ENCODE assay signal across 16 cellular contexts in genomic region chr4:4848540-4848939, GRCh38. TPM values are rescaled to one million over a fixed set of nuclear protein-coding genes. Genes with fewer than 3 reads are reported as not detected.
DNase-seq lines count a peak whose midpoint lies in the region; ATAC-seq, FAIRE-seq and TF ChIP-seq lines count a peak whose summit lies in the region.
"Had no signal": no experiment of that assay in that cellular context is flagged by ENCODE, and none has a peak within 500 bp of the region (broad histone marks: within the 10 kb centered on the region; RNA-seq: fewer than 3 reads in every experiment).

No MANE protein-coding gene starts in this region.

- no peak overlapping the region for H3K27ac ChIP-seq in H1 (ENCODE audit: low read depth, low read length)
- H3K27ac ChIP-seq in left lung, result no peak overlapping the region
- no peak overlapping the region for H3K27ac ChIP-seq in spleen
- H3K27ac ChIP-seq: 22Rv1 had no signal

- H2BK120ac ChIP-seq in H1 (replicated peaks; ENCODE audit: low read depth, low read length), result no peak overlapping the region

- WGBS in H1 (ENCODE audit: extremely low coverage in 1 of 2, insufficient coverage in 1 of 2, insufficient read length in 1 of 2, insufficient replicate concordance in 2 of 2, low coverage in 1 of 2, low lambda C conversion rate in 2 of 2, missing lambda C conversion rate in 1 of 2), 2 experiments, result 81% methylated on average over 8 of the region's 8 CpGs; no CpG with 5 or more reads in 1 of the 2 experiments
- 80 to 92% (median 89%) methylated on average over 8 of the region's 8 CpGs for WGBS in spleen, 5 donors

- peak overlapping the region; percentile 26; the same call in 1 of the 2 replicates for H2AK5ac ChIP-seq in H1 (ENCODE audit: low read depth, low read length)

- no peak overlapping the region for H3K4me3 ChIP-seq in H1 (ENCODE audit: extremely low read depth in 1 of 4, insufficient read depth in 2 of 4, low read depth in 3 of 4, low read length in 4 of 4)
- no peak overlapping the region for H3K4me3 ChIP-seq in left lung
- H3K4me3 ChIP-seq in spleen, result no peak overlapping the region
- H3K4me3 ChIP-seq: GM23338, HAP-1 had no signal

- H3K4me1 ChIP-seq in H1 (replicated peaks in 1 of 4; ENCODE audit: control insufficient read depth in 3 of 4, insufficient read depth in 4 of 4, low read length in 3 of 4) (peaks cover 0 to 13% (median 8%) of the 10 kb centered on the region in 4 experiments; a peak in 5 of 7 replicates), left lung (peaks cover 6 to 13% of the 10 kb centered on the region in 2 donors), spleen (peaks cover 3 to 16% (median 13%) of the 10 kb centered on the region in 6 donors)
- H3K4me1 ChIP-seq: HAP-1 had no signal

- H3K14ac ChIP-seq in H1 (ENCODE audit: insufficient read length), result no peak overlapping the region

- H3K9me3 ChIP-seq in H1 (ENCODE audit: insufficient read depth in 2 of 2, low read depth in 1 of 2, low read length in 1 of 2) (no peaks in the 10 kb centered on the region), left lung (no peaks in the 10 kb centered on the region), spleen (no peaks in the 10 kb centered on the region)
- H3K9me3 ChIP-seq: HAP-1 had no signal

- ATAC-seq in left lung, result no peak
- ATAC-seq: CD8-positive, alpha-beta T cell; GM23338 had no signal

- no peak overlapping the region for H3K4me2 ChIP-seq in H1 (ENCODE audit: insufficient read depth in 1 of 2, low read depth in 2 of 2, low read length in 2 of 2)
- H3K4me2 ChIP-seq: GM23338 had no signal

- H3K56ac ChIP-seq in H1 (replicated peaks; ENCODE audit: insufficient read length, low read depth, low read length), result no peak overlapping the region

- no peak overlapping the region for H3K4ac ChIP-seq in H1 (replicated peaks; ENCODE audit: insufficient read length, low read depth, low read length)

- no peak overlapping the region for H2AFZ ChIP-seq in H1 (ENCODE audit: low read length)
- H2AFZ ChIP-seq: GM23338 had no signal

- no peaks in the 10 kb centered on the region for H3K79me2 ChIP-seq in H1 (ENCODE audit: control insufficient read depth in 1 of 2, insufficient read depth in 2 of 2, low read length in 2 of 2)

- peaks cover 11 to 17% of the 10 kb centered on the region in 2 experiments for H4K20me1 ChIP-seq in H1 (replicated peaks in 1 of 2; ENCODE audit: control insufficient read depth in 1 of 2, insufficient read depth in 2 of 2, low read length in 2 of 2)

- no peak overlapping the region for H2BK12ac ChIP-seq in H1 (ENCODE audit: low read depth, low read length)

- H3K36me3 ChIP-seq in H1 (ENCODE audit: control insufficient read depth in 2 of 4, insufficient read depth in 4 of 4, low read length in 3 of 4), result no peaks in the 10 kb centered on the region
- H3K36me3 ChIP-seq in left lung, result no peaks in the 10 kb centered on the region
- no peaks in the 10 kb centered on the region for H3K36me3 ChIP-seq in spleen
- H3K36me3 ChIP-seq: HAP-1 had no signal

- H3K23me2 ChIP-seq in H1 (ENCODE audit: low read depth, low read length), result peaks cover 4% of the 10 kb centered on the region; the same call in 1 of the 2 replicates

- no peak overlapping the region for H2BK5ac ChIP-seq in H1 (ENCODE audit: low read depth, low read length)

- H4K8ac ChIP-seq in H1 (ENCODE audit: extremely low read depth, insufficient read depth, low read length), result no peak overlapping the region

- H3K27me3 ChIP-seq in H1 (replicated peaks in 1 of 4; ENCODE audit: control insufficient read depth in 3 of 4, extremely low read depth in 1 of 4, insufficient read depth in 3 of 4, low read length in 3 of 4) (peaks cover 36 to 60% (median 49%) of the 10 kb centered on the region in 4 experiments), left lung (peaks cover 14 to 99% of the 10 kb centered on the region in 2 donors), spleen (replicated peaks in 1 of 7) (peaks cover 0 to 98% (median 38%) of the 10 kb centered on the region in 7 donors)

- peak; percentile 5 for DNase-seq in activated CD4-positive, CD25-positive, alpha-beta regulatory T cell treated with anti-CD3 and anti-CD28 coated beads, Interleukin-2, amount 50 U/mL, for 72 hours
- DNase-seq in activated CD4-positive, CD25-positive, alpha-beta regulatory T cell (lab: John Stamatoyannopoulos, UW), result no peak
- no peak for DNase-seq in H1 (ENCODE audit: low read depth in 1 of 2, low spot score in 2 of 2)
- DNase-seq in left lung, result peak; percentile 21 to 35
- peak; percentile 67 for DNase-seq in spleen
- no peak for DNase-seq in UCSD-AML1 (lab: John Stamatoyannopoulos, UW; ENCODE audit: unreplicated experiment)
- no peak for DNase-seq in NCI-H510A treated with DMSO at 0.1 percent for 48 hours (lab: John Stamatoyannopoulos, UW)
- DNase-seq in NCI-H1417 (lab: John Stamatoyannopoulos, UW), result no peak
- DNase-seq: CD8-positive, alpha-beta T cell; COR-L47; DMS53 had no signal

- CTCF ChIA-PET in H1 (lab: Charles Lee; ENCODE audit: partially characterized antibody), result interaction anchor here (1.6 kb wide), 1 partner anchor 170 kb away, joined by 5 read pairs; no protein-coding TSS in a partner anchor

- H4K91ac ChIP-seq in H1 (replicated peaks; ENCODE audit: insufficient read length, low read length), result no peak overlapping the region

- intact Hi-C loops in left lung (cut with DNase I) (no loop called here), spleen (cut with DNase I; ENCODE audit: low total_unique reads) (no loop called here)

- no peak overlapping the region for H3K23ac ChIP-seq in H1 (ENCODE audit: insufficient read length)

- TF ChIP-seq POLR2A in H1 (IDR thresholded peaks at IDR 0.05; ENCODE audit: control extremely low read depth in 1 of 2, low read depth in 2 of 2, low read length in 2 of 2), result no peak
- TF ChIP-seq POLR2A in spleen (IDR thresholded peaks at IDR 0.05), result no peak

- H3K79me1 ChIP-seq in H1 (ENCODE audit: low read depth, low read length), result no peaks in the 10 kb centered on the region

- H2BK20ac ChIP-seq in H1 (ENCODE audit: low read length), result no peak overlapping the region

- no peak overlapping the region for H2BK15ac ChIP-seq in H1 (ENCODE audit: low read length)

- no peak for TF ChIP-seq RAD21 in H1 (IDR thresholded peaks at IDR 0.05 in 1 of 2, conservative IDR thresholded peaks at IDR 0.05 in 1 of 2; ENCODE audit: low read depth in 2 of 2, low read length in 2 of 2)

- H3K18ac ChIP-seq in H1 (ENCODE audit: extremely low read depth, low read length), result no peak overlapping the region

- no peak for FAIRE-seq in H1 (lab: Jason Lieb, UNC)
- FAIRE-seq: GM18507 had no signal

- POLR2A ChIA-PET in H1 (lab: Charles Lee; ENCODE audit: partially characterized antibody), result no interaction called here

- H3K9ac ChIP-seq in H1 (replicated peaks in 1 of 4; ENCODE audit: extremely low read depth in 1 of 4, low read depth in 3 of 4, low read length in 3 of 4), result no peak overlapping the region; a peak in 1 of 7 replicates

- no peak for TF ChIP-seq EP300 in H1 (IDR thresholded peaks at IDR 0.05; ENCODE audit: borderline replicate concordance in 1 of 2, low read depth in 2 of 2, low read length in 2 of 2)

- H4K5ac ChIP-seq in H1 (ENCODE audit: insufficient read length, low read depth, low read length), result no peak overlapping the region

- TF ChIP-seq CTCF in H1 (IDR thresholded peaks at IDR 0.05; ENCODE audit: control extremely low read depth in 1 of 3, insufficient read depth in 1 of 3, low read depth in 1 of 3, low read length in 3 of 3), result no peak
- no peak for TF ChIP-seq CTCF in left lung (IDR thresholded peaks at IDR 0.05)
- no peak for TF ChIP-seq CTCF in spleen (IDR thresholded peaks at IDR 0.05 in 8 of 11, conservative IDR thresholded peaks at IDR 0.05 in 3 of 11)

TF ChIP-seq in H1, 55 proteins besides CTCF, POLR2A, EP300 and RAD21 (continues in another document):
- TF ChIP-seq HDAC2 (IDR thresholded peaks at IDR 0.05; ENCODE audit: borderline replicate concordance in 1 of 2, low read depth in 2 of 2, low read length in 2 of 2) (no peak), SIX5 (IDR thresholded peaks at IDR 0.05; ENCODE audit: low read depth, low read length) (no peak), ATF2 (IDR thresholded peaks at IDR 0.05; ENCODE audit: low read length) (no peak), E2F6 (IDR thresholded peaks at IDR 0.05) (no peak), CTBP2 (IDR thresholded peaks at IDR 0.05; ENCODE audit: borderline replicate concordance, insufficient read depth, insufficient read length, low read length) (no peak), TAF7 (optimal IDR thresholded peaks at IDR 0.05; ENCODE audit: borderline replicate concordance, low read depth, low read length) (no peak), EGR1 (IDR thresholded peaks at IDR 0.05; ENCODE audit: borderline replicate concordance, low read depth, low read length) (no peak), SP2 (IDR thresholded peaks at IDR 0.05; ENCODE audit: low read length) (no peak), RXRA (IDR thresholded peaks at IDR 0.05; ENCODE audit: insufficient read depth, low read depth, low read length) (no peak)

RNA-seq across cellular contexts. Expression of gene MSX1, which starts 10.9 kb away (rescaled TPM):
- not detected in 2 replicates for total RNA-seq in H1 (2021; fragmentation: NEBNext Ultra II Directional; extraction: Animal tissue kit (Norgen Biotek cat#: 25700))
- 0.47 and 0.75 TPM in 2 replicates for polyA plus RNA-seq in H1 (2011; rRNA removed)
- polyA plus RNA-seq in H1 (2011; cell fraction: cytosol; rRNA removed), result 0.34 TPM
- polyA plus RNA-seq in H1 (2011; cell fraction: nucleus; rRNA removed), result 2.0 TPM
- 0.23 to 0.44 TPM (median 0.34 TPM) in 4 replicates for polyA plus RNA-seq in H1 (2012, experiment 1 of 2)
- polyA plus RNA-seq in H1 (2012, experiment 2 of 2), result 0.55 TPM
- polyA plus RNA-seq in H1 (2013, experiment 1 of 2), result 0.24 TPM
- polyA plus RNA-seq in H1 (2013, experiment 2 of 2), result 0.26 TPM
- not detected in 2 replicates for polyA minus RNA-seq in H1 (2011; rRNA and poly(A)+ RNA removed)
- polyA minus RNA-seq in H1 (2011; cell fraction: cytosol; rRNA and poly(A)+ RNA removed), result not detected
- polyA minus RNA-seq in H1 (2011; cell fraction: nucleus; rRNA and poly(A)+ RNA removed), result 0.30 TPM
- total RNA-seq in left lung, result 1 to 10 TPM; 2.0 to 2.9 TPM
- 1 to 10 TPM; 2.8 to 6.8 (median 5.2) TPM for total RNA-seq in spleen
- 1 to 10 TPM; 1.1 to 2.6 (median 2.0) TPM for polyA plus RNA-seq in spleen
- total RNA-seq: CD8-positive, alpha-beta T cell; GM23338 had no signal
- polyA plus RNA-seq: CD14-positive monocyte had no signal

Comparison
In these comparisons a context has a peak if more than half of its experiments do, and no peak if none do; other contexts are left out.
1. DNase-seq: peak in activated CD4-positive, CD25-positive, alpha-beta regulatory T cell treated with anti-CD3 and anti-CD28 coated beads, Interleukin-2, amount 50 U/mL, for 72 hours (single experiment), left lung (2 of 2) and spleen (single experiment); none in activated CD4-positive, CD25-positive, alpha-beta regulatory T cell (0 of 4), H1 (0 of 2), UCSD-AML1 (single experiment), NCI-H510A treated with DMSO at 0.1 percent for 48 hours (single experiment) and NCI-H1417 (0 of 3).